8 cellular contexts compared by ENCODE assay signal in the genomic region with DNA sequence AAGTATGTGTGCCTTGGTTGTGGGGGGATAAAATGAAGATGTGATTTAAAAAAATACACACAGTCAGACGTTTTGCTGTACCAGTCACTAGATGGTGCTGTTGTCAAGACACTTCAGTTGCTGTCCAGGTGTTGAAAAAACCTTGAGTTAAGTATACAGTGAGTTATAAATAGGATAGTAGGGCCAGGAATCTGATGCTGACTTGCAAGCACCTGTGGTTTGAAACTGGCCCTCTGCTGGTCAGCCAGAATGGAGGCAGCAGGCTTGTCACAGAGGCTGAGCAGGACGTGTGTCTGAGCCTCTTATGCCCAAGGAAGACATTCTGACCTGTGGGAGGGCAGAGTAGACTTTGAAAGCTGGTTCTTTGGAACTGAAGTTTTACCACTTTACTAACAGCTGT. TPM values are rescaled to one million over a fixed set of nuclear protein-coding genes. Genes with fewer than 3 reads are reported as not detected.
A peak's percentile ranks its signal among the peaks of the same experiment; 100 is the strongest.
DNase-seq lines count a peak whose midpoint lies in the region; ATAC-seq and TF ChIP-seq lines count a peak whose summit lies in the region.

No MANE protein-coding gene starts in this region.

- H3K27me3 ChIP-seq in MG63, result no peaks in the 10 kb centered on the region

- POLR2A ChIA-PET in RWPE1 (lab: Yijun Ruan, JAX; ENCODE audit: low non-redundant PET), result no interaction called here

- TF ChIP-seq CTCF in GM12874 (IDR thresholded peaks at IDR 0.05; ENCODE audit: insufficient read depth, low read depth, low read length), result peak; percentile 62
- TF ChIP-seq CTCF in RWPE1 (conservative IDR thresholded peaks at IDR 0.05; ENCODE audit: low read depth), result peak; percentile 73

- DNase-seq in AG08396 (ENCODE audit: low spot score) (peak; percentile 28), MG63 (peak; percentile 14), RWPE1 (ENCODE audit: low spot score) (peak; percentile 54), cerebellar cortex (ENCODE audit: low spot score) (peak; percentile 70), left lobe of liver (ENCODE audit: low spot score) (no peak)

- H3K9me3 ChIP-seq in MG63, result no peaks in the 10 kb centered on the region

- H3K4me3 ChIP-seq in MG63, result no peak overlapping the region

- ATAC-seq in left lobe of liver (peak; percentile 83), HG02981 (IDR thresholded peaks at IDR 0.05; ENCODE audit: unreplicated experiment) (no peak), HG02885 (IDR thresholded peaks at IDR 0.05; ENCODE audit: poor library complexity, unreplicated experiment) (no peak)

- no peak overlapping the region for H3K27ac ChIP-seq in RWPE1

- peaks cover 17% of the 10 kb centered on the region for H3K36me3 ChIP-seq in MG63

- CTCF ChIA-PET in RWPE1 (lab: Yijun Ruan, JAX), result interaction anchor here (0.6 to 1.8 kb wide), 6 partner anchors 13 to 85 kb away, joined by 3 to 6 read pairs (median 3); no protein-coding TSS in a partner anchor

RNA-seq across cellular contexts. Expression of a gene that starts 27.8 kb away (rescaled TPM):
- 29.7 and 32.6 TPM in 2 replicates for total RNA-seq in MG63 (2014; rRNA removed; shearing (Covaris generic); ENCODE audit: low replicate concordance)
- total RNA-seq in left lobe of liver, result 4.9 TPM

RNA-seq across cellular contexts. Expression of a gene that starts 51.4 kb away (rescaled TPM):
- 30.3 and 33.8 TPM in 2 replicates for total RNA-seq in MG63 (2014; rRNA removed; shearing (Covaris generic); ENCODE audit: low replicate concordance)
- total RNA-seq in left lobe of liver, result 17.8 TPM
